In the genomic region with DNA sequence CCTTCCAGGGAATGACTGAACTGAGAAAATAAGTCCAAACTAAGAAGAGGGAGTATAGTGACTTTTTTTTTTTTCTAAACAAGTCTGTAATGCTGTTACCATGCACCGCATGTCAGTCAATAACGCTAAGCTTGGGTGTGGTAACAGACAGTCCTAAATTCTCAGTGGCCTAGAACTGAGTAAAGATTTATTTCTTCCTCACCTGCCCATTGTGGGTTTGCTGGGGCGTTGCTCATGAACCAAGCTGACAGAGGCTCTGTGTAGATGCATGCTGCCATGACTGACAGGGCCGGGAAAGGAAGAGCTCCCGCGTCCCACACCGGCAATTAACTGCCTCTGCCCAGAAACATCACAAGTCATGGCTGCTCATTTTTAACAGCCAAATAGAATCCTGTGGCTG, we compare ENCODE assay signal across 29 cellular contexts.
"Had no signal": no experiment of that assay in that cellular context is flagged by ENCODE, and none has a peak within 500 bp of the region (broad histone marks: within the 10 kb centered on the region; RNA-seq: fewer than 3 reads in every experiment).

No MANE protein-coding gene starts in this region.

- H3K27ac Mint-ChIP-seq: immature natural killer cell; natural killer cell; stimulated activated naive CD8-positive, alpha-beta T cell treated with anti-CD3 and anti-CD28 coated beads, Interleukin-15, amount 100 ng/mL, for 72 hours had no signal

- H3K9me3 ChIP-seq: esophagus muscularis mucosa, heart right ventricle, lower lobe of right lung, pancreas, right lobe of liver, suprapubic skin, thyroid gland had no signal

- H3K27me3 ChIP-seq: esophagus muscularis mucosa, heart right ventricle, pancreas, right lobe of liver, suprapubic skin, thyroid gland had no signal

- FAIRE-seq: endothelial cell of umbilical vein, pancreas had no signal

- H3K27me3 Mint-ChIP-seq: stimulated activated naive CD8-positive, alpha-beta T cell treated with anti-CD3 and anti-CD28 coated beads, Interleukin-15, amount 100 ng/mL, for 72 hours had no signal

- H3K4me3 ChIP-seq: coronary artery, esophagus muscularis mucosa, heart right ventricle, lower lobe of right lung, pancreas, right lobe of liver, smooth muscle cell, suprapubic skin, thyroid gland had no signal

- H3K9me3 Mint-ChIP-seq: immature natural killer cell; natural killer cell; stimulated activated naive CD8-positive, alpha-beta T cell treated with anti-CD3 and anti-CD28 coated beads, Interleukin-15, amount 100 ng/mL, for 72 hours had no signal

- H3K36me3 ChIP-seq: esophagus muscularis mucosa, heart right ventricle, lower lobe of right lung, pancreas, right lobe of liver, suprapubic skin, thyroid gland had no signal

- H3K4me3 Mint-ChIP-seq: immature natural killer cell; natural killer cell; stimulated activated naive CD8-positive, alpha-beta T cell treated with anti-CD3 and anti-CD28 coated beads, Interleukin-15, amount 100 ng/mL, for 72 hours had no signal

- H3K4me1 ChIP-seq: lower lobe of right lung, right lobe of liver, suprapubic skin, thyroid gland had no signal

- DNase-seq: dermis blood vessel endothelial cell; effector memory CD4-positive, alpha-beta T cell; foreskin melanocyte; glutamatergic neuron; heart right ventricle; hippocampal formation; immature natural killer cell; islet precursor cell; kidney glomerular epithelial cell; left colon; left ventricle myocardium superior; lower lobe of right lung; natural killer cell; occipital lobe; pancreas; right lobe of liver; stimulated activated CD4-positive, alpha-beta T cell treated with anti-CD3 and anti-CD28 coated beads, Interleukin-12 subunit alpha, Interleukin-12 subunit beta, amount 100 ng/mL, for 4 hours; stimulated activated CD4-positive, alpha-beta T cell treated with anti-CD3 and anti-CD28 coated beads, Interleukin-1b, Interleukin-23, amount 100 ng/mL, for 48 hours; stimulated activated CD4-positive, alpha-beta T cell treated with anti-CD3 and anti-CD28 coated beads, Interleukin-4, amount 100 ng/mL, for 1 hour; stimulated activated CD8-positive, alpha-beta memory T cell treated with anti-CD3 and anti-CD28 coated beads, Interleukin-4, amount 100 ng/mL, for 48 hours; stimulated activated naive CD4-positive, alpha-beta T cell; stimulated activated naive CD8-positive, alpha-beta T cell treated with anti-CD3 and anti-CD28 coated beads, Interleukin-15, amount 100 ng/mL, for 72 hours; thyroid gland; trophoblast cell had no signal

- H3K36me3 Mint-ChIP-seq: immature natural killer cell, natural killer cell had no signal

- H3K4me1 Mint-ChIP-seq: immature natural killer cell; natural killer cell; stimulated activated naive CD8-positive, alpha-beta T cell treated with anti-CD3 and anti-CD28 coated beads, Interleukin-15, amount 100 ng/mL, for 72 hours had no signal

- H3K27ac ChIP-seq: coronary artery, esophagus muscularis mucosa, lower lobe of right lung, pancreas, right lobe of liver, suprapubic skin, thyroid gland had no signal
